1 cellular context compared by ENCODE assay signal in genomic region chr21:29002442-29003144, GRCh38.
TF ChIP-seq lines count a peak whose summit lies in the region.

No MANE protein-coding gene starts in this region.

TF ChIP-seq in K562, 482 proteins besides CTCF, POLR2A, EP300 and RAD21 (continued from another document and continues in another):
- TF ChIP-seq E4F1 (CRISPR knock-in tag; IDR thresholded peaks at IDR 0.05; ENCODE audit: borderline replicate concordance): peak; percentile 5; the same call in 1 of the 2 replicates
- no peak for TF ChIP-seq RFX5 (IDR thresholded peaks at IDR 0.05; ENCODE audit: low read depth, low read length)
- 0 out of 2 replicates have a peak, but pooled peaks have one; percentile 18 for TF ChIP-seq CHCHD3 (CRISPR knock-in tag; IDR thresholded peaks at IDR 0.05)
- no peak for TF ChIP-seq ARID3A (IDR thresholded peaks at IDR 0.05; ENCODE audit: borderline replicate concordance, low read depth, low read length)
- TF ChIP-seq EP400 (IDR thresholded peaks at IDR 0.05): peak; percentile 95
- no peak for TF ChIP-seq MCM2 (IDR thresholded peaks at IDR 0.05; ENCODE audit: low read depth)
- TF ChIP-seq ZBTB5 (IDR thresholded peaks at IDR 0.05): no peak
- peak; percentile 79 for TF ChIP-seq SOX6 (IDR thresholded peaks at IDR 0.05)
- peak; percentile 47 for TF ChIP-seq PRPF4 (IDR thresholded peaks at IDR 0.05; ENCODE audit: insufficient read depth, low read depth, low read length, poor library complexity, severe bottlenecking)
- no peak for TF ChIP-seq ZC3H11A (IDR thresholded peaks at IDR 0.05; ENCODE audit: low read depth, low read length)
- no peak for TF ChIP-seq NR0B1 (IDR thresholded peaks at IDR 0.05; ENCODE audit: partially characterized antibody)
- no peak for TF ChIP-seq ZNF561 (CRISPR knock-in tag; conservative IDR thresholded peaks at IDR 0.05)
- peak; percentile 61; the same call in 1 of the 2 replicates for TF ChIP-seq CREB3 (tag; conservative IDR thresholded peaks at IDR 0.05; ENCODE audit: low read depth)
- TF ChIP-seq SRSF1 (IDR thresholded peaks at IDR 0.05; ENCODE audit: low read depth, low read length): no peak
- TF ChIP-seq SIX5 (IDR thresholded peaks at IDR 0.05; ENCODE audit: borderline replicate concordance in 1 of 2, insufficient read depth in 1 of 2, low read depth in 1 of 2, low read length in 2 of 2): 0 out of 4 replicates have a peak, but pooled peaks of 1 of the 2 experiments have one; percentile 16
- 0 out of 4 replicates have a peak, but pooled peaks of 1 of the 2 experiments have one; percentile 49 for TF ChIP-seq ARNT (IDR thresholded peaks at IDR 0.05)
- TF ChIP-seq ID3 (CRISPR knock-in tag; IDR thresholded peaks at IDR 0.05): no peak
- TF ChIP-seq ID3 (tag; IDR thresholded peaks at IDR 0.05): peak; percentile 94
- TF ChIP-seq SUPT5H (IDR thresholded peaks at IDR 0.05): peak; percentile 99
- no peak for TF ChIP-seq NR3C1 (CRISPR knock-in tag; IDR thresholded peaks at IDR 0.05)
- no peak for TF ChIP-seq MAFG (tag; conservative IDR thresholded peaks at IDR 0.05)
- TF ChIP-seq ZNF134 (CRISPR knock-in tag; conservative IDR thresholded peaks at IDR 0.05): no peak
- 0 out of 2 replicates have a peak, but pooled peaks have one; percentile 18 for TF ChIP-seq SMARCE1 (IDR thresholded peaks at IDR 0.05)
- no peak for TF ChIP-seq FUS (optimal IDR thresholded peaks at IDR 0.05; ENCODE audit: low read depth, low read length)
- TF ChIP-seq NONO (IDR thresholded peaks at IDR 0.05; ENCODE audit: low read depth in 2 of 2, low read length in 1 of 2): no peak; a peak in 1 of 4 replicates
- no peak for TF ChIP-seq ZNF146 (CRISPR knock-in tag; IDR thresholded peaks at IDR 0.05; ENCODE audit: unreplicated experiment)
- no peak for TF ChIP-seq IRF1 (CRISPR knock-in tag; IDR thresholded peaks at IDR 0.05; ENCODE audit: borderline replicate concordance)
- no peak for TF ChIP-seq SNRNP70 (optimal IDR thresholded peaks at IDR 0.05; ENCODE audit: low read depth, low read length)
- 0 out of 2 replicates have a peak, but pooled peaks have one; percentile 22 for TF ChIP-seq ZNF75A (CRISPR knock-in tag; IDR thresholded peaks at IDR 0.05)
- peak; percentile 96 for TF ChIP-seq MAX (CRISPR knock-in tag; IDR thresholded peaks at IDR 0.05)
- TF ChIP-seq FOXP1 (CRISPR knock-in tag; IDR thresholded peaks at IDR 0.05): 0 out of 2 replicates have a peak, but pooled peaks have one; percentile 70
- TF ChIP-seq BRF2 (IDR thresholded peaks at IDR 0.05; ENCODE audit: borderline replicate concordance, insufficient read depth, insufficient read length): no peak
- no peak for TF ChIP-seq TCF7L2 (IDR thresholded peaks at IDR 0.05; ENCODE audit: low read depth, low read length)
- TF ChIP-seq CTBP1 (IDR thresholded peaks at IDR 0.05; ENCODE audit: borderline replicate concordance): peak; percentile 93
- TF ChIP-seq ZNF318 (IDR thresholded peaks at IDR 0.05; ENCODE audit: borderline replicate concordance in 1 of 2, low read depth in 1 of 2): no peak
- TF ChIP-seq TRIM25 (IDR thresholded peaks at IDR 0.05; ENCODE audit: borderline replicate concordance): no peak
- TF ChIP-seq HSF4 (CRISPR knock-in tag; IDR thresholded peaks at IDR 0.05; ENCODE audit: borderline replicate concordance): 0 out of 2 replicates have a peak, but pooled peaks have one; percentile 19
